9 cellular contexts compared by ENCODE assay signal in the genomic region with DNA sequence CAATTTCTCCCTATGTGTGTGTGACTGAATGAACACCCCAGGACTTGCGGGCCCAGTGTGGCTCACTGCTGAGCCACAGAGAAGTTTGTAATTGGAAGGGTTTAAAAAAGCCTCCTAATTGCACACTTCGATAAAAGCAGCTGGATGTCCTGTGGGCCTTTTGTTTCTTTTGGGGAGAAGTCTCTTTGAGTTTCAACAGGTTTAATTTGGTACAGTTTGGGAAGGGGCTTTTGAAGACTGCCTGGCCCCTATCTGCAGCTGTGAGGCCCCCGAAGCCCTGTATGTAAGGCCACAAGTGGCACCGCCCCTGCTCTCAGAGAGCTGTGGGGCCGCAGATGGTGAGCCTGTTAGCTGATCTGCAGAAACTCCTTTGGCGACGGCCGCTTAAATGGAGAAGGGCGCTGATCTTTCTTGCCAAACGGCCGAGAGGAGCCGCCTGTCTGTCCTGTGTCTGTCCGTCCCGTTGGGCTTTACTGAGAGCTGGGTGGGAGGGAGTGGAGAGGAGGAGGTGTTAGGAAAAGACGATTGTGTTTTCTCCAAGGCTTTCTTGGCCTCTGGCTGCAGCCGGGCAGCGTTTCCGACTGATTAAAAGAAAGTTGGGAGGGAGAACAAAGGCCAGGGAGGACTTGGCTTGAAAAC. TPM values are rescaled to one million over a fixed set of nuclear protein-coding genes. Genes with fewer than 3 reads are reported as not detected.
DNase-seq lines count a peak whose midpoint lies in the region; ATAC-seq, FAIRE-seq and TF ChIP-seq lines count a peak whose summit lies in the region.
"Had no signal": no experiment of that assay in that cellular context is flagged by ENCODE, and none has a peak within 500 bp of the region (broad histone marks: within the 10 kb centered on the region; RNA-seq: fewer than 3 reads in every experiment).

No MANE protein-coding gene starts in this region.

- H3K79me2 ChIP-seq in neural cell (replicated peaks; ENCODE audit: insufficient read depth, low read length) = peaks cover 19% of the 10 kb centered on the region

- no peaks in the 10 kb centered on the region for H3F3A ChIP-seq in neural cell (ENCODE audit: insufficient read depth, low read length, poor library complexity, severe bottlenecking)

- no peak for TF ChIP-seq CTCF in neural cell (IDR thresholded peaks at IDR 0.05; ENCODE audit: poor library complexity, severe bottlenecking)

- H3K4me3 ChIP-seq in neural cell (ENCODE audit: low read length) = peak overlapping the region; percentile 67

- no peak overlapping the region for H3K9ac ChIP-seq in neural cell (ENCODE audit: low read length)

- DNase-seq in Ammon's horn (ENCODE audit: low spot score) (peak; percentile 40), NCI-H446 treated with DMSO at 0.1 percent for 48 hours (lab: John Stamatoyannopoulos, UW) (peak; percentile 1), fibroblast of gingiva (ENCODE audit: low read depth) (peak; percentile 64), GM19239 (ENCODE audit: insufficient read length, low spot score) (no peak), NOMO-1 treated with dmso at 0.1 percent for 144 hours (lab: John Stamatoyannopoulos, UW; ENCODE audit: unreplicated experiment) (no peak), HuH-7.5 (ENCODE audit: low spot score) (no peak)
- DNase-seq: activated B cell treated with CpG ODN at 0.5 μM for 24 hours had no signal

- no peaks in the 10 kb centered on the region for H4K20me1 ChIP-seq in neural cell (ENCODE audit: insufficient read depth)

- FAIRE-seq in GM19239 (lab: Jason Lieb, UNC) = no peak

- H2AFZ ChIP-seq in neural cell (ENCODE audit: low read depth, low read length) = no peak overlapping the region

- H3K9me2 ChIP-seq in neural cell (ENCODE audit: insufficient read depth, low read length) = no peaks in the 10 kb centered on the region

- H3K27me3 ChIP-seq in neural cell (ENCODE audit: insufficient read depth, low read depth, low read length) = peaks cover 10% of the 10 kb centered on the region

- no peak for TF ChIP-seq RAD21 in neural cell (conservative IDR thresholded peaks at IDR 0.05)

- no peak overlapping the region for H3K27ac ChIP-seq in neural cell (ENCODE audit: low read length)

- H3K4me2 ChIP-seq in neural cell (ENCODE audit: low read length) = no peak overlapping the region

- H3K36me3 ChIP-seq in neural cell (ENCODE audit: insufficient read depth, low read length) = no peaks in the 10 kb centered on the region

- H3K9me3 ChIP-seq in neural cell (ENCODE audit: low read length) = no peaks in the 10 kb centered on the region

- ATAC-seq in GM18858 (IDR thresholded peaks at IDR 0.05; ENCODE audit: unreplicated experiment) = no peak

- TF ChIP-seq EP300 in neural cell (conservative IDR thresholded peaks at IDR 0.05; ENCODE audit: poor library complexity, severe bottlenecking) = no peak

TF ChIP-seq in neural cell, 6 proteins besides CTCF, POLR2A, EP300 and RAD21:
- no peak for TF ChIP-seq MXI1 (conservative IDR thresholded peaks at IDR 0.05; ENCODE audit: poor library complexity, severe bottlenecking)
- no peak for TF ChIP-seq SMC3 (conservative IDR thresholded peaks at IDR 0.05; ENCODE audit: poor library complexity)
- no peak for TF ChIP-seq EZH2 (IDR thresholded peaks at IDR 0.05; ENCODE audit: borderline replicate concordance, insufficient read depth, low read length, poor library complexity, severe bottlenecking)
- TF ChIP-seq, protein P1, sequence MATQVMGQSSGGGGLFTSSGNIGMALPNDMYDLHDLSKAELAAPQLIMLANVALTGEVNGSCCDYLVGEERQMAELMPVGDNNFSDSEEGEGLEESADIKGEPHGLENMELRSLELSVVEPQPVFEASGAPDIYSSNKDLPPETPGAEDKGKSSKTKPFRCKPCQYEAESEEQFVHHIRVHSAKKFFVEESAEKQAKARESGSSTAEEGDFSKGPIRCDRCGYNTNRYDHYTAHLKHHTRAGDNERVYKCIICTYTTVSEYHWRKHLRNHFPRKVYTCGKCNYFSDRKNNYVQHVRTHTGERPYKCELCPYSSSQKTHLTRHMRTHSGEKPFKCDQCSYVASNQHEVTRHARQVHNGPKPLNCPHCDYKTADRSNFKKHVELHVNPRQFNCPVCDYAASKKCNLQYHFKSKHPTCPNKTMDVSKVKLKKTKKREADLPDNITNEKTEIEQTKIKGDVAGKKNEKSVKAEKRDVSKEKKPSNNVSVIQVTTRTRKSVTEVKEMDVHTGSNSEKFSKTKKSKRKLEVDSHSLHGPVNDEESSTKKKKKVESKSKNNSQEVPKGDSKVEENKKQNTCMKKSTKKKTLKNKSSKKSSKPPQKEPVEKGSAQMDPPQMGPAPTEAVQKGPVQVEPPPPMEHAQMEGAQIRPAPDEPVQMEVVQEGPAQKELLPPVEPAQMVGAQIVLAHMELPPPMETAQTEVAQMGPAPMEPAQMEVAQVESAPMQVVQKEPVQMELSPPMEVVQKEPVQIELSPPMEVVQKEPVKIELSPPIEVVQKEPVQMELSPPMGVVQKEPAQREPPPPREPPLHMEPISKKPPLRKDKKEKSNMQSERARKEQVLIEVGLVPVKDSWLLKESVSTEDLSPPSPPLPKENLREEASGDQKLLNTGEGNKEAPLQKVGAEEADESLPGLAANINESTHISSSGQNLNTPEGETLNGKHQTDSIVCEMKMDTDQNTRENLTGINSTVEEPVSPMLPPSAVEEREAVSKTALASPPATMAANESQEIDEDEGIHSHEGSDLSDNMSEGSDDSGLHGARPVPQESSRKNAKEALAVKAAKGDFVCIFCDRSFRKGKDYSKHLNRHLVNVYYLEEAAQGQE (IDR thresholded peaks at IDR 0.05; ENCODE audit: borderline replicate concordance) = no peak
- no peak for TF ChIP-seq POLR2AphosphoS5 (IDR thresholded peaks at IDR 0.05)
- TF ChIP-seq TAF1 (IDR thresholded peaks at IDR 0.05; ENCODE audit: low read depth) = no peak
TF ChIP-seq in neural cell: peak in this region for 0.

RNA-seq across cellular contexts. Expression of a gene that starts 2.1 kb away (rescaled TPM):
- polyA plus RNA-seq in neural cell = 3.4 and 5.8 TPM in 2 replicates
- polyA minus RNA-seq in neural cell = 6.8 and 9.0 TPM in 2 replicates

Comparison
In these comparisons a context has a peak if more than half of its experiments do, and no peak if none do; other contexts are left out.
1. DNase-seq: peak in Ammon's horn (single experiment), NCI-H446 treated with DMSO at 0.1 percent for 48 hours (single experiment) and fibroblast of gingiva (single experiment); none in GM19239 (single experiment), NOMO-1 treated with dmso at 0.1 percent for 144 hours (single experiment) and HuH-7.5 (single experiment).